20 cellular contexts compared by ENCODE assay signal in genomic region chr2:16168506-16169264, GRCh38.
DNase-seq lines count a peak whose midpoint lies in the region; ATAC-seq and TF ChIP-seq lines count a peak whose summit lies in the region.
"Had no signal": no experiment of that assay in that cellular context is flagged by ENCODE, and none has a peak within 500 bp of the region (broad histone marks: within the 10 kb centered on the region; RNA-seq: fewer than 3 reads in every experiment).

No MANE protein-coding gene starts in this region.

- TF ChIP-seq CTCF in endodermal cell (conservative IDR thresholded peaks at IDR 0.05), result no peak
- no peak for TF ChIP-seq CTCF in neural crest cell (conservative IDR thresholded peaks at IDR 0.05)

- ATAC-seq in stimulated activated effector memory CD8-positive, alpha-beta T cell treated with anti-CD3 and anti-CD28 coated beads, Interleukin-12 subunit alpha, Interleukin-12 subunit beta, amount 100 ng/mL, for 72 hours, result no peak
- ATAC-seq: Panc1 had no signal

- H3K4me3 ChIP-seq in endodermal cell (ENCODE audit: low read length), result no peak overlapping the region
- H3K4me3 ChIP-seq: SJCRH30 had no signal

- no peaks in the 10 kb centered on the region for H3K36me3 Mint-ChIP-seq in endodermal cell (ENCODE audit: low read depth)
- no peaks in the 10 kb centered on the region for H3K36me3 Mint-ChIP-seq in neural crest cell (ENCODE audit: low read depth)
- no peaks in the 10 kb centered on the region for H3K36me3 Mint-ChIP-seq in stimulated activated effector memory CD8-positive, alpha-beta T cell treated with anti-CD3 and anti-CD28 coated beads, Interleukin-12 subunit alpha, Interleukin-12 subunit beta, amount 100 ng/mL, for 72 hours
- H3K36me3 Mint-ChIP-seq: CD14-positive monocyte had no signal

- WGBS in endodermal cell (ENCODE audit: insufficient coverage in 1 of 2, insufficient read length in 1 of 2), 2 experiments, result 83 to 91% methylated on average over 9 to 24 of the region's 24 CpGs

- H3K4me1 ChIP-seq in endodermal cell (ENCODE audit: control insufficient read depth, insufficient read depth, low read length), result peaks cover 6% of the 10 kb centered on the region
- H3K4me1 ChIP-seq: SJCRH30 had no signal

- H3K4me1 Mint-ChIP-seq in endodermal cell (peaks cover 42% of the 10 kb centered on the region), neural crest cell (peaks cover 61% of the 10 kb centered on the region)
- H3K4me1 Mint-ChIP-seq in stimulated activated effector memory CD8-positive, alpha-beta T cell treated with anti-CD3 and anti-CD28 coated beads, Interleukin-12 subunit alpha, Interleukin-12 subunit beta, amount 100 ng/mL, for 72 hours, result no peaks in the 10 kb centered on the region
- H3K4me1 Mint-ChIP-seq: CD14-positive monocyte had no signal

- H3K27ac Mint-ChIP-seq in endodermal cell (no peak overlapping the region), neural crest cell (ENCODE audit: unreplicated experiment) (peak overlapping the region; percentile 53)
- no peak overlapping the region for H3K27ac Mint-ChIP-seq in stimulated activated effector memory CD8-positive, alpha-beta T cell treated with anti-CD3 and anti-CD28 coated beads, Interleukin-12 subunit alpha, Interleukin-12 subunit beta, amount 100 ng/mL, for 72 hours
- H3K27ac Mint-ChIP-seq: CD14-positive monocyte, HFFc6 had no signal

- no peak overlapping the region for H3K4me3 Mint-ChIP-seq in endodermal cell
- peak overlapping the region; percentile 29 for H3K4me3 Mint-ChIP-seq in neural crest cell
- no peak overlapping the region for H3K4me3 Mint-ChIP-seq in stimulated activated effector memory CD8-positive, alpha-beta T cell treated with anti-CD3 and anti-CD28 coated beads, Interleukin-12 subunit alpha, Interleukin-12 subunit beta, amount 100 ng/mL, for 72 hours
- H3K4me3 Mint-ChIP-seq: CD14-positive monocyte, HFFc6 had no signal

- no peaks in the 10 kb centered on the region for H3K36me3 ChIP-seq in endodermal cell (ENCODE audit: control insufficient read depth, insufficient read depth, low read length)
- H3K36me3 ChIP-seq: SJCRH30 had no signal

- H3K9ac ChIP-seq in endodermal cell (ENCODE audit: extremely low read depth, low read length, poor library complexity, severe bottlenecking), result no peak overlapping the region

- H3K9me3 Mint-ChIP-seq in endodermal cell (peaks cover 6% of the 10 kb centered on the region), neural crest cell (no peaks in the 10 kb centered on the region)
- H3K9me3 Mint-ChIP-seq in stimulated activated effector memory CD8-positive, alpha-beta T cell treated with anti-CD3 and anti-CD28 coated beads, Interleukin-12 subunit alpha, Interleukin-12 subunit beta, amount 100 ng/mL, for 72 hours, result peaks cover 13% of the 10 kb centered on the region

- H3K27me3 ChIP-seq in endodermal cell (ENCODE audit: control insufficient read depth, insufficient read depth, low read length, poor library complexity, severe bottlenecking), result no peaks in the 10 kb centered on the region
- H3K27me3 ChIP-seq: SJCRH30 had no signal

- H3K27me3 Mint-ChIP-seq in endodermal cell (ENCODE audit: insufficient read depth), result no peaks in the 10 kb centered on the region
- no peaks in the 10 kb centered on the region for H3K27me3 Mint-ChIP-seq in neural crest cell (ENCODE audit: low read depth)

- peaks cover 9% of the 10 kb centered on the region for H3K9me3 ChIP-seq in endodermal cell (ENCODE audit: control insufficient read depth, low read length)
- H3K9me3 ChIP-seq: SJCRH30 had no signal

- DNase-seq in NCI-H82 (lab: John Stamatoyannopoulos, UW) (peak; percentile 13), NCI-H82 treated with DMSO at 0.1 percent for 48 hours (lab: John Stamatoyannopoulos, UW; ENCODE audit: unreplicated experiment) (no peak), endodermal cell (peak; percentile 45), neural crest cell (ENCODE audit: low read depth, low spot score) (peak; percentile 43), NCI-H2081 treated with DMSO at 0.1 percent for 48 hours (lab: John Stamatoyannopoulos, UW) (no peak), iPS-NIHi11 (ENCODE audit: low spot score) (no peak), amniotic stem cell (lab: John Stamatoyannopoulos, UW) (no peak)
- DNase-seq in stimulated activated effector memory CD8-positive, alpha-beta T cell treated with anti-CD3 and anti-CD28 coated beads, Interleukin-12 subunit alpha, Interleukin-12 subunit beta, amount 100 ng/mL, for 72 hours (ENCODE audit: low spot score in 2 of 2), result no peak
- DNase-seq: AML-193, DMS79, HFFc6, KBM-7, NCI-H1105 treated with DMSO at 0.1 percent for 48 hours, NCI-H1694, NCI-H510A, NCI-H774, SJCRH30 had no signal

- H3K27ac ChIP-seq in endodermal cell (ENCODE audit: low read depth, low read length), result peak overlapping the region; percentile 97
- H3K27ac ChIP-seq: 22Rv1, SJCRH30 had no signal

Comparison
In these comparisons a context has a peak if more than half of its experiments do, and no peak if none do; other contexts are left out.
1. DNase-seq: peak in NCI-H82 (single experiment), endodermal cell (single experiment) and neural crest cell (single experiment); none in NCI-H82 treated with DMSO at 0.1 percent for 48 hours (single experiment), stimulated activated effector memory CD8-positive, alpha-beta T cell treated with anti-CD3 and anti-CD28 coated beads, Interleukin-12 subunit alpha, Interleukin-12 subunit beta, amount 100 ng/mL, for 72 hours (0 of 2), NCI-H2081 treated with DMSO at 0.1 percent for 48 hours (single experiment), iPS-NIHi11 (single experiment) and amniotic stem cell (single experiment).